In the genomic region with DNA sequence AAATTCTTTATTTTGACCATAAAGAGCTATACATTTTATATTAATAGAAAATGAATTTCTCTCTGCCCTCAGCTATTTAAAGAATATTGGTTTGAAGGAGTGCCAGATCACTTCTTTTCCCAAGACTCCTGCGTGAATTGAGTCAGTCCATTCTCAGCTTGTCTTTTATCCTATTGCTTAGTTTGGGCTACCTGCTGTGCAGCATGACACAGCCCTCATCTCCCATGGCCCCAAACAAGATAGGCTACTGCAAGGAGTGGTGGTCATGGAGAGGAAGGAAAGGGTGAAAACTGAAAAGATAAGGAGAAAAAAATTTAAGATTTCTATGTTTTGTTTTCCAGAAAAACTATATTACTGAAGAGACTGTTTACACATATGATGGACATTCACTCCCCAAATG, we compare ENCODE assay signal across 26 cellular contexts.
"Had no signal": no experiment of that assay in that cellular context is flagged by ENCODE, and none has a peak within 500 bp of the region (broad histone marks: within the 10 kb centered on the region; RNA-seq: fewer than 3 reads in every experiment).

No MANE protein-coding gene starts in this region.

- H3K4me1 ChIP-seq: left ventricle myocardium inferior, pancreas, prostate gland, stomach, testis, thyroid gland, transverse colon, upper lobe of left lung had no signal

- DNase-seq: islet precursor cell; left ventricle myocardium inferior; midbrain; mucosa of descending colon; naive thymus-derived CD4-positive, alpha-beta T cell; nucleus accumbens; pancreas; posterior cingulate gyrus; retina; right cardiac atrium; stimulated activated CD4-positive, alpha-beta T cell treated with anti-CD3 and anti-CD28 coated beads, Interleukin-12 subunit alpha, Interleukin-12 subunit beta, amount 100 ng/mL, for 4 hours; stimulated activated CD4-positive, alpha-beta T cell treated with anti-CD3 and anti-CD28 coated beads, Interleukin-15, amount 100 ng/mL, for 24 hours; stimulated activated CD4-positive, alpha-beta T cell treated with anti-CD3 and anti-CD28 coated beads, Interleukin-2, amount 100 ng/mL, for 24 hours; stimulated activated CD4-positive, alpha-beta T cell treated with anti-CD3 and anti-CD28 coated beads, Interleukin-4, amount 100 ng/mL, for 1 hour; stimulated activated naive B cell treated with anti-CD40 and anti-IgM and Interleukin-4, amounts not matched to agents 10 μg/mL and 1 μg/mL and 100 μg/mL, for 72 hours; stimulated activated naive CD8-positive, alpha-beta T cell treated with anti-CD3 and anti-CD28 coated beads, Interleukin-15, Interleukin-2, amounts not matched to agents 100 U/mL and 50 U/mL, for 24 hours; stomach; testis; thyroid gland; transverse colon had no signal

- H2AFZ ChIP-seq: hepatocyte had no signal

- H3K27ac ChIP-seq: hepatocyte, left ventricle myocardium inferior, pancreas, prostate gland, skin epidermis, stomach, testis, thyroid gland, transverse colon, upper lobe of left lung had no signal

- H3K27ac Mint-ChIP-seq: naive thymus-derived CD4-positive, alpha-beta T cell; natural killer cell treated with Interleukin-12 subunit alpha and Interleukin-12 subunit beta and Interleukin-15 and Interleukin-18, amount 100 ng/mL, for 72 hours; stimulated activated naive B cell treated with anti-CD40 and anti-IgM and Interleukin-4, amounts not matched to agents 10 μg/mL and 1 μg/mL and 100 μg/mL, for 72 hours had no signal

- H3K4me1 Mint-ChIP-seq: stimulated activated naive B cell treated with anti-CD40 and anti-IgM and Interleukin-4, amounts not matched to agents 10 μg/mL and 1 μg/mL and 100 μg/mL, for 72 hours had no signal

- H3K27me3 Mint-ChIP-seq: natural killer cell treated with Interleukin-12 subunit alpha and Interleukin-12 subunit beta and Interleukin-15 and Interleukin-18, amount 100 ng/mL, for 72 hours; stimulated activated naive B cell treated with anti-CD40 and anti-IgM and Interleukin-4, amounts not matched to agents 10 μg/mL and 1 μg/mL and 100 μg/mL, for 72 hours had no signal

- H3K4me3 Mint-ChIP-seq: naive thymus-derived CD4-positive, alpha-beta T cell; natural killer cell treated with Interleukin-12 subunit alpha and Interleukin-12 subunit beta and Interleukin-15 and Interleukin-18, amount 100 ng/mL, for 72 hours; stimulated activated naive B cell treated with anti-CD40 and anti-IgM and Interleukin-4, amounts not matched to agents 10 μg/mL and 1 μg/mL and 100 μg/mL, for 72 hours had no signal

- H3K36me3 Mint-ChIP-seq: natural killer cell treated with Interleukin-12 subunit alpha and Interleukin-12 subunit beta and Interleukin-15 and Interleukin-18, amount 100 ng/mL, for 72 hours had no signal

- H3K27me3 ChIP-seq: hepatocyte, pancreas, stomach, testis, thyroid gland, transverse colon, upper lobe of left lung had no signal

- H3K9me3 ChIP-seq: left ventricle myocardium inferior, mucosa of descending colon, pancreas, prostate gland, stomach, testis, thyroid gland, transverse colon, upper lobe of left lung had no signal

- H3K36me3 ChIP-seq: left ventricle myocardium inferior, pancreas, prostate gland, stomach, thyroid gland, transverse colon, upper lobe of left lung had no signal

- H3K9me3 Mint-ChIP-seq: naive thymus-derived CD4-positive, alpha-beta T cell; natural killer cell treated with Interleukin-12 subunit alpha and Interleukin-12 subunit beta and Interleukin-15 and Interleukin-18, amount 100 ng/mL, for 72 hours; stimulated activated naive B cell treated with anti-CD40 and anti-IgM and Interleukin-4, amounts not matched to agents 10 μg/mL and 1 μg/mL and 100 μg/mL, for 72 hours had no signal

- H3K4me3 ChIP-seq: hepatocyte, left ventricle myocardium inferior, lung, mucosa of descending colon, pancreas, prostate gland, skin epidermis, stomach, testis, thyroid gland, transverse colon, upper lobe of left lung had no signal

- H3K4me2 ChIP-seq: hepatocyte had no signal

- H3K79me2 ChIP-seq: hepatocyte had no signal
